Comparison of ENCODE assay signal across 1 cellular context in genomic region chr3:39153977-39154299, GRCh38.
TF ChIP-seq lines count a peak whose summit lies in the region.

No MANE protein-coding gene starts in this region.

TF ChIP-seq in HepG2, 621 proteins besides CTCF, POLR2A, EP300 and RAD21:
- TF ChIP-seq PHF5A (CRISPR knock-in tag; IDR thresholded peaks at IDR 0.05; ENCODE audit: low read depth, unreplicated experiment) (no peak), ZNF460 (CRISPR knock-in tag; IDR thresholded peaks at IDR 0.05; ENCODE audit: borderline replicate concordance) (no peak), KLF16 (CRISPR knock-in tag; IDR thresholded peaks at IDR 0.05) (peak in 1 of 2 experiments; percentile 22; a peak in 1 of 4 replicates), ARNT (IDR thresholded peaks at IDR 0.05) (no peak), MTERF4 (CRISPR knock-in tag; IDR thresholded peaks at IDR 0.05) (no peak), XRCC5 (optimal IDR thresholded peaks at IDR 0.05; ENCODE audit: low read length) (no peak), CAMTA2 (CRISPR knock-in tag; IDR thresholded peaks at IDR 0.05; ENCODE audit: borderline replicate concordance) (0 out of 2 replicates have a peak, but pooled peaks have one; percentile 44), JDP2 (CRISPR knock-in tag; IDR thresholded peaks at IDR 0.05; ENCODE audit: borderline replicate concordance) (no peak), PRMT3 (CRISPR knock-in tag; IDR thresholded peaks at IDR 0.05; ENCODE audit: borderline replicate concordance, low read depth) (0 out of 2 replicates have a peak, but pooled peaks have one; percentile 0), BCLAF1 (IDR thresholded peaks at IDR 0.05) (no peak), ATF4 (CRISPR knock-in tag; IDR thresholded peaks at IDR 0.05) (no peak), CBX2 (IDR thresholded peaks at IDR 0.05; ENCODE audit: low read depth, low read length) (no peak), CBX2 (CRISPR knock-in tag; IDR thresholded peaks at IDR 0.05; ENCODE audit: low read depth) (no peak)
TF ChIP-seq in HepG2: peak in this region for 3.
